Comparison of ENCODE assay signal across 16 cellular contexts in genomic region chr13:20709782-20710181, GRCh38. TPM values are rescaled to one million over a fixed set of nuclear protein-coding genes. Genes with fewer than 3 reads are reported as not detected.
DNase-seq lines count a peak whose midpoint lies in the region; FAIRE-seq and TF ChIP-seq lines count a peak whose summit lies in the region.
"Had no signal": no experiment of that assay in that cellular context is flagged by ENCODE, and none has a peak within 500 bp of the region (broad histone marks: within the 10 kb centered on the region; RNA-seq: fewer than 3 reads in every experiment).

No MANE protein-coding gene starts in this region.

- H4K20me1 ChIP-seq in endothelial cell of umbilical vein (replicated peaks; ENCODE audit: control insufficient read depth, extremely low read depth, insufficient read depth, low read length), result no peaks in the 10 kb centered on the region

- no peak overlapping the region for H3K4ac ChIP-seq in trophoblast cell (ENCODE audit: low read depth, low read length)

- H3K27me3 ChIP-seq in breast epithelium, result no peaks in the 10 kb centered on the region
- H3K27me3 ChIP-seq in endothelial cell of umbilical vein (ENCODE audit: control insufficient read depth in 2 of 2, insufficient read depth in 2 of 2, low read length in 2 of 2), result no peaks in the 10 kb centered on the region
- H3K27me3 ChIP-seq in trophoblast cell (ENCODE audit: insufficient read depth, low read length), result no peaks in the 10 kb centered on the region

- POLR2A ChIA-PET in MCF 10A (lab: Yijun Ruan, JAX), result interaction anchor here (0.8 kb wide), 1 partner anchor 184 kb away, joined by 3 read pairs; the partner anchor contains the start of gene CRYL1
- POLR2A ChIA-PET in endothelial cell of umbilical vein (lab: Charles Lee), result interaction anchor here (0.5 kb wide), 1 partner anchor 142 kb away, joined by 4 read pairs; no protein-coding TSS in a partner anchor

- H3K36me3 Mint-ChIP-seq in MCF 10A (ENCODE audit: insufficient read depth, unreplicated experiment), result no peaks in the 10 kb centered on the region
- H3K36me3 Mint-ChIP-seq: CD14-positive monocyte had no signal

- H2BK120ac ChIP-seq in trophoblast cell (ENCODE audit: insufficient read depth, low read length, poor library complexity), result no peak overlapping the region

- H2AK5ac ChIP-seq in trophoblast cell (ENCODE audit: low read length), result no peak overlapping the region

- no peak overlapping the region for H4K12ac ChIP-seq in trophoblast cell (ENCODE audit: low read depth, low read length)

- H2AFZ ChIP-seq in endothelial cell of umbilical vein (ENCODE audit: low read depth, low read length) (peak overlapping the region; percentile 34), trophoblast cell (ENCODE audit: insufficient read depth, low read length, poor library complexity) (no peak overlapping the region)

- H3K23ac ChIP-seq in trophoblast cell (ENCODE audit: low read length), result no peak overlapping the region

- no peak for TF ChIP-seq CTCF in MCF 10A (IDR thresholded peaks at IDR 0.05; ENCODE audit: unreplicated experiment)
- no peak for TF ChIP-seq CTCF in breast epithelium (IDR thresholded peaks at IDR 0.05)
- TF ChIP-seq CTCF in endothelial cell of umbilical vein (IDR thresholded peaks at IDR 0.05; ENCODE audit: extremely low read depth in 1 of 2, insufficient read depth in 1 of 2, low read depth in 1 of 2, low read length in 2 of 2), result no peak

- no TSS peak for BruUV-seq in MCF 10A (replicated peaks; lab: Mats Ljungman, UMichigan)
- no TSS peak for BruUV-seq in endothelial cell of umbilical vein (replicated peaks; lab: Mats Ljungman, UMichigan)

- H3K27ac Mint-ChIP-seq in MCF 10A (ENCODE audit: low read depth, unreplicated experiment), result no peak overlapping the region

- intact Hi-C loops in MCF 10A (cut with micrococcal nuclease) (loop anchor here (2.0 to 10.0 kb wide), 3 partner anchors 185 to 527 kb away; partner anchors contain the start of gene CRYL1), breast epithelium (cut with DNase I; ENCODE audit: low total_unique reads) (loop anchor here (10.0 kb wide), 1 partner anchor 135 kb away; no protein-coding TSS in a partner anchor), endothelial cell of umbilical vein (cut with micrococcal nuclease) (loop anchor here (10.0 kb wide), 1 partner anchor 185 kb away; the partner anchor contains the start of gene CRYL1)

- dilution Hi-C loops in endothelial cell of umbilical vein (cut with MboI; ENCODE audit: extremely low pct_ligation_motif_present, low sequenced_read_pairs), result no loop called here

- no peak for FAIRE-seq in endothelial cell of umbilical vein (lab: Jason Lieb, UNC)

- no peaks in the 10 kb centered on the region for H3K9me3 Mint-ChIP-seq in MCF 10A (ENCODE audit: unreplicated experiment)
- H3K9me3 Mint-ChIP-seq: CD14-positive monocyte had no signal

- no peak for TF ChIP-seq POLR2A in breast epithelium (IDR thresholded peaks at IDR 0.05)
- TF ChIP-seq POLR2A in endothelial cell of umbilical vein (IDR thresholded peaks at IDR 0.05; ENCODE audit: low read depth, low read length), result no peak

- no peaks in the 10 kb centered on the region for H3K79me2 ChIP-seq in endothelial cell of umbilical vein (ENCODE audit: control insufficient read depth, insufficient read depth, low read length)
- no peaks in the 10 kb centered on the region for H3K79me2 ChIP-seq in trophoblast cell (ENCODE audit: control insufficient read depth, insufficient read depth, low read length, poor library complexity)

- H3K9ac ChIP-seq in endothelial cell of umbilical vein (replicated peaks; ENCODE audit: extremely low read depth, insufficient read depth, low read length) (no peak overlapping the region), trophoblast cell (ENCODE audit: low read length) (no peak overlapping the region)

- H3K4me1 ChIP-seq in breast epithelium (no peaks in the 10 kb centered on the region), endothelial cell of umbilical vein (ENCODE audit: control insufficient read depth, extremely low read depth, insufficient read depth, low read length) (peaks cover 31% of the 10 kb centered on the region), trophoblast cell (ENCODE audit: control insufficient read depth in 1 of 2, insufficient read depth in 2 of 2, low read length in 2 of 2) (peaks cover 0 to 7% of the 10 kb centered on the region in 2 experiments)

- no peak overlapping the region for H3K14ac ChIP-seq in trophoblast cell (ENCODE audit: low read length)

- no peak overlapping the region for H3K4me3 Mint-ChIP-seq in MCF 10A (ENCODE audit: unreplicated experiment)
- H3K4me3 Mint-ChIP-seq: CD14-positive monocyte had no signal

- no peak overlapping the region for H4K8ac ChIP-seq in trophoblast cell (ENCODE audit: low read depth, low read length)

- H3K4me3 ChIP-seq in breast epithelium (no peak overlapping the region), endothelial cell of umbilical vein (replicated peaks in 1 of 3; ENCODE audit: insufficient read depth in 1 of 3, low read depth in 1 of 3, low read length in 3 of 3) (no peak overlapping the region), trophoblast cell (ENCODE audit: low read depth, low read length) (no peak overlapping the region)

- H3K36me3 ChIP-seq in breast epithelium, result no peaks in the 10 kb centered on the region
- no peaks in the 10 kb centered on the region for H3K36me3 ChIP-seq in endothelial cell of umbilical vein (ENCODE audit: control insufficient read depth in 2 of 2, extremely low read depth in 1 of 2, insufficient read depth in 2 of 2, low read length in 2 of 2)
- no peaks in the 10 kb centered on the region for H3K36me3 ChIP-seq in trophoblast cell (ENCODE audit: control insufficient read depth in 1 of 2, insufficient read depth in 2 of 2, low read length in 2 of 2)

- H2BK5ac ChIP-seq in trophoblast cell (ENCODE audit: low read depth, low read length, poor library complexity), result no peak overlapping the region

- H3K9me3 ChIP-seq in breast epithelium (no peaks in the 10 kb centered on the region), endothelial cell of umbilical vein (replicated peaks; ENCODE audit: control insufficient read depth, insufficient read depth, low read length) (no peaks in the 10 kb centered on the region), trophoblast cell (ENCODE audit: insufficient read depth, low read depth, low read length) (no peaks in the 10 kb centered on the region)
- H3K9me3 ChIP-seq: Caco-2 had no signal

- peaks cover 19% of the 10 kb centered on the region for H3K4me1 Mint-ChIP-seq in MCF 10A (ENCODE audit: insufficient read depth, unreplicated experiment)

- H2BK12ac ChIP-seq in trophoblast cell (ENCODE audit: low read length), result no peak overlapping the region

- H3K4me2 ChIP-seq in endothelial cell of umbilical vein (ENCODE audit: insufficient read depth, low read length) (peak overlapping the region; percentile 5), trophoblast cell (ENCODE audit: low read length) (no peak overlapping the region)

- H3K18ac ChIP-seq in trophoblast cell (ENCODE audit: low read length), result no peak overlapping the region

- H3K27me3 Mint-ChIP-seq in MCF 10A (ENCODE audit: insufficient read depth, unreplicated experiment), result no peaks in the 10 kb centered on the region

- DNase-seq in MCF 10A (ENCODE audit: unreplicated experiment), result peak; percentile 18
- DNase-seq in breast epithelium (ENCODE audit: low spot score in 2 of 2), result no peak
- DNase-seq in endothelial cell of umbilical vein (ENCODE audit: low read depth, low spot score), result no peak
- peak; percentile 31 to 51 for DNase-seq in trophoblast cell
- no peak for DNase-seq in cerebellum (ENCODE audit: low spot score)
- no peak for DNase-seq in retina
- DNase-seq in NK-92 (lab: John Stamatoyannopoulos, UW; ENCODE audit: unreplicated experiment), result no peak
- DNase-seq in NCI-H748 (lab: John Stamatoyannopoulos, UW; ENCODE audit: unreplicated experiment), result no peak
- DNase-seq: 8988T, Caco-2, HCEC 1CT, Karpas-422, NCI-H187 treated with DMSO at 0.1 percent for 48 hours, NCI-H2171, NCI-H82 had no signal

- H3K79me1 ChIP-seq in trophoblast cell (ENCODE audit: low read length), result no peaks in the 10 kb centered on the region

- H3K27ac ChIP-seq in breast epithelium (no peak overlapping the region), endothelial cell of umbilical vein (ENCODE audit: insufficient read depth, low read depth, low read length) (peak overlapping the region; percentile 61), trophoblast cell (ENCODE audit: low read depth, low read length) (no peak overlapping the region)

- CTCF ChIA-PET in MCF 10A (lab: Yijun Ruan, JAX) (interaction anchor here (0.8 to 7.1 kb wide), 2 partner anchors 105 to 118 kb away, joined by 3 to 60 read pairs; no protein-coding TSS in a partner anchor), endothelial cell of umbilical vein (lab: Charles Lee) (interaction anchor here (0.7 to 9.5 kb wide), 10 partner anchors 11 to 475 kb away, joined by 3 to 92 read pairs (median 12); no protein-coding TSS in a partner anchor)

- no peaks in the 10 kb centered on the region for H3K9me1 ChIP-seq in endothelial cell of umbilical vein (replicated peaks; ENCODE audit: control insufficient read depth, extremely low read depth, insufficient read depth, low read length)

- H4K91ac ChIP-seq in trophoblast cell (ENCODE audit: low read depth, low read length), result no peak overlapping the region

- no CpG with 5 or more reads among the region's 4 CpGs for WGBS in trophoblast cell (ENCODE audit: extremely low coverage, insufficient coverage, insufficient read length)

TF ChIP-seq in endothelial cell of umbilical vein, 7 proteins besides CTCF, POLR2A, EP300 and RAD21:
- TF ChIP-seq MAX (IDR thresholded peaks at IDR 0.05; ENCODE audit: insufficient read depth, insufficient read length) (no peak), MYC (IDR thresholded peaks at IDR 0.05; ENCODE audit: low read depth, low read length) (no peak), POLR2AphosphoS5 (IDR thresholded peaks at IDR 0.05; ENCODE audit: insufficient read depth, low read depth, low read length) (no peak)
TF ChIP-seq in endothelial cell of umbilical vein: peak in this region for 0.

RNA-seq across cellular contexts. Expression of gene IL17D, which starts 6.3 kb away (rescaled TPM):
- total RNA-seq in MCF 10A (2022) (0.44 and 0.54 TPM in 2 replicates), breast epithelium (1 to 10 TPM in 2 of 3 donors, under 1 TPM in 1; 0.73 to 6.7 (median 2.0) TPM), endothelial cell of umbilical vein (4.9 and 6.1 TPM in 2 replicates), cerebellum (8.5 TPM)
- polyA plus RNA-seq in endothelial cell of umbilical vein, result 4.0 and 5.5 TPM in 2 replicates
- polyA plus RNA-seq in endothelial cell of umbilical vein (2011; cell fraction: cytosol; rRNA removed), result 2.3 and 3.2 TPM in 2 replicates
- polyA plus RNA-seq in endothelial cell of umbilical vein (2011; cell fraction: nucleus; rRNA removed), result 2.5 and 3.1 TPM in 2 replicates
- 16.2 and 17.4 TPM in 2 replicates for polyA plus RNA-seq in endothelial cell of umbilical vein (2012)
- polyA minus RNA-seq in endothelial cell of umbilical vein, result 2.0 and 2.2 TPM in 2 replicates
- polyA minus RNA-seq in endothelial cell of umbilical vein (2011; cell fraction: cytosol; rRNA and poly(A)+ RNA removed), result not detected
- 0.38 and 0.82 TPM in 2 replicates for polyA minus RNA-seq in endothelial cell of umbilical vein (2011; cell fraction: nucleus; rRNA and poly(A)+ RNA removed)
- polyA plus RNA-seq in trophoblast cell (2013), result 1.7 TPM in 2 replicates
- polyA plus RNA-seq: CD14-positive monocyte had no signal

Comparison
In these comparisons a context has a peak if more than half of its experiments do, and no peak if none do; other contexts are left out.
1. DNase-seq: peak in MCF 10A (single experiment) and trophoblast cell (2 of 2); none in breast epithelium (0 of 2), endothelial cell of umbilical vein (single experiment), cerebellum (single experiment), retina (single experiment), NK-92 (single experiment) and NCI-H748 (single experiment).